2 cellular contexts compared by ENCODE assay signal in genomic region chr12:54475542-54475941, GRCh38.
A peak's percentile ranks its signal among the peaks of the same experiment; 100 is the strongest.
TF ChIP-seq lines count a peak whose summit lies in the region.

No MANE protein-coding gene starts in this region.

TF ChIP-seq in HCT116, 20 proteins besides CTCF, POLR2A, EP300 and RAD21:
- TF ChIP-seq ZFX (IDR thresholded peaks at IDR 0.05) = no peak
- 0 out of 2 replicates have a peak, but pooled peaks have one; percentile 20 for TF ChIP-seq CEBPB (IDR thresholded peaks at IDR 0.05; ENCODE audit: low read depth)

TF ChIP-seq in HepG2, 621 proteins besides CTCF, POLR2A, EP300 and RAD21:
- TF ChIP-seq DZIP1 (CRISPR knock-in tag; IDR thresholded peaks at IDR 0.05) (no peak), MAZ (IDR thresholded peaks at IDR 0.05; ENCODE audit: borderline replicate concordance, low read depth, low read length) (no peak), MAZ (CRISPR knock-in tag; IDR thresholded peaks at IDR 0.05; ENCODE audit: low read depth) (no peak), ZNF18 (CRISPR knock-in tag; IDR thresholded peaks at IDR 0.05; ENCODE audit: insufficient replicate concordance) (no peak), NCOR1 (IDR thresholded peaks at IDR 0.05; ENCODE audit: borderline replicate concordance, low read length) (no peak), SSRP1 (CRISPR knock-in tag; IDR thresholded peaks at IDR 0.05) (no peak), ZNF20 (CRISPR knock-in tag; IDR thresholded peaks at IDR 0.05) (no peak), ZNF234 (CRISPR knock-in tag; conservative IDR thresholded peaks at IDR 0.05) (no peak), USF2 (IDR thresholded peaks at IDR 0.05; ENCODE audit: low read depth, low read length) (no peak), USF2 (CRISPR knock-in tag; IDR thresholded peaks at IDR 0.05; ENCODE audit: borderline replicate concordance) (no peak), ZNF564 (CRISPR knock-in tag; IDR thresholded peaks at IDR 0.05) (no peak)
